Comparison of ENCODE assay signal across 10 cellular contexts in the genomic region with DNA sequence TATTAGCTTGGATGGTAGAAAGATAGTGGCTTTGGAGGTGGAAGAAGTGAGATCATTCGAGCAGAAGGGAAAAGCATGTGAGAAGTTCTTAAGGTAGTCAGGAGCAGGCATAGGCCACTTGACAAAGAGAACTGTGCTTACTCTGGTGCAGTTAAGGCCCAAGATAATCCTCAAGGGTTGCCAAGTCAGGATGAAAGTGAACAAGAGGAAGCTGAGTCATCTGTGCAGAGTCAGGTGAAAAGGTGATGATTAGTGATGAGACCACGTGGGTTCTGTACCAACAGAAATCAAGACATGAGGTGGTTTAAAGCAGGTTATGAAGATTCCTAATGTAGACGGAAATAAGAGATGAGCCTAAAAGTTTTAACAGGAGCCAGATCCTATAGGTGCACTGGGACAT.
DNase-seq lines count a peak whose midpoint lies in the region; ATAC-seq and TF ChIP-seq lines count a peak whose summit lies in the region.
"Had no signal": no experiment of that assay in that cellular context is flagged by ENCODE, and none has a peak within 500 bp of the region (broad histone marks: within the 10 kb centered on the region; RNA-seq: fewer than 3 reads in every experiment).

No MANE protein-coding gene starts in this region.

- DNase-seq in activated naive CD4-positive, alpha-beta T cell treated with anti-CD3 and anti-CD28 coated beads, Interleukin-2, amount 50 U/mL, for 72 hours (ENCODE audit: low spot score in 2 of 2), result no peak
- no peak for DNase-seq in activated naive CD4-positive, alpha-beta T cell treated with anti-CD3 and anti-CD28 coated beads, Interleukin-2, amount 10 ng/mL, durations not matched to agents 7 days and 5 days
- DNase-seq in HCT116 (ENCODE audit: low read depth, low spot score), result peak; percentile 2
- DNase-seq in stimulated activated naive CD8-positive, alpha-beta T cell treated with anti-CD3 and anti-CD28 coated beads, Interleukin-15, amount 100 ng/mL, for 72 hours, result no peak
- no peak for DNase-seq in trophoblast cell
- no peak for DNase-seq in chondrocyte (ENCODE audit: low spot score)

- H3K14ac ChIP-seq in trophoblast cell (ENCODE audit: low read length), result no peak overlapping the region

- no peak overlapping the region for H4K12ac ChIP-seq in trophoblast cell (ENCODE audit: low read depth, low read length)

- H2BK12ac ChIP-seq in trophoblast cell (ENCODE audit: low read length), result no peak overlapping the region

- no peak overlapping the region for H2BK120ac ChIP-seq in trophoblast cell (ENCODE audit: insufficient read depth, low read length, poor library complexity)

- H3K36me3 Mint-ChIP-seq in activated naive CD4-positive, alpha-beta T cell treated with anti-CD3 and anti-CD28 coated beads, Interleukin-2, amount 50 U/mL, for 72 hours, result no peaks in the 10 kb centered on the region
- H3K36me3 Mint-ChIP-seq in activated naive CD4-positive, alpha-beta T cell treated with anti-CD3 and anti-CD28 coated beads, Interleukin-2, amount 10 ng/mL, durations not matched to agents 7 days and 5 days, result no peaks in the 10 kb centered on the region
- no peaks in the 10 kb centered on the region for H3K36me3 Mint-ChIP-seq in chondrocyte (ENCODE audit: low read depth)
- H3K36me3 Mint-ChIP-seq: neural progenitor cell had no signal

- BruUV-seq in HCT116 (replicated peaks; lab: Mats Ljungman, UMichigan), result no TSS peak

- no peak overlapping the region for H3K4me3 ChIP-seq in HCT116 (replicated peaks in 1 of 2; ENCODE audit: low read depth in 1 of 2, low read length in 2 of 2)
- H3K4me3 ChIP-seq in trophoblast cell (ENCODE audit: low read depth, low read length), result no peak overlapping the region
- H3K4me3 ChIP-seq: coronary artery, neural progenitor cell had no signal

- H3K4me1 ChIP-seq in HCT116 (ENCODE audit: control insufficient read depth in 1 of 2, insufficient read depth in 2 of 2, low read length in 2 of 2) (peaks cover 3 to 9% of the 10 kb centered on the region in 2 experiments; a peak in 2 of 4 replicates), trophoblast cell (ENCODE audit: control insufficient read depth in 1 of 2, insufficient read depth in 2 of 2, low read length in 2 of 2) (no peaks in the 10 kb centered on the region)
- H3K4me1 ChIP-seq: neural progenitor cell had no signal

- H3K23ac ChIP-seq in trophoblast cell (ENCODE audit: low read length), result no peak overlapping the region

- no peak for TF ChIP-seq RAD21 in HCT116 (IDR thresholded peaks at IDR 0.05; ENCODE audit: low read depth)

- H3K9me2 ChIP-seq in HCT116 (ENCODE audit: insufficient read depth), result no peaks in the 10 kb centered on the region

- H2AK5ac ChIP-seq in trophoblast cell (ENCODE audit: low read length), result no peak overlapping the region

- no peaks in the 10 kb centered on the region for H4K20me1 ChIP-seq in HCT116 (ENCODE audit: insufficient read depth)

- no peak overlapping the region for H3K27ac ChIP-seq in HCT116 (ENCODE audit: low read depth, low read length)
- no peak overlapping the region for H3K27ac ChIP-seq in trophoblast cell (ENCODE audit: low read depth, low read length)
- H3K27ac ChIP-seq: coronary artery, neural progenitor cell had no signal

- H3K4me3 Mint-ChIP-seq in activated naive CD4-positive, alpha-beta T cell treated with anti-CD3 and anti-CD28 coated beads, Interleukin-2, amount 10 ng/mL, durations not matched to agents 7 days and 5 days, result no peak overlapping the region
- no peak overlapping the region for H3K4me3 Mint-ChIP-seq in stimulated activated naive CD8-positive, alpha-beta T cell treated with anti-CD3 and anti-CD28 coated beads, Interleukin-15, amount 100 ng/mL, for 72 hours
- H3K4me3 Mint-ChIP-seq in chondrocyte (ENCODE audit: unreplicated experiment), result no peak overlapping the region
- H3K4me3 Mint-ChIP-seq: neural progenitor cell had no signal

- no peak overlapping the region for H3K18ac ChIP-seq in trophoblast cell (ENCODE audit: low read length)

- H3K9ac ChIP-seq in HCT116 (ENCODE audit: low read length), result no peak overlapping the region
- no peak overlapping the region for H3K9ac ChIP-seq in trophoblast cell (ENCODE audit: low read length)
- H3K9ac ChIP-seq: neural progenitor cell had no signal

- no peaks in the 10 kb centered on the region for H3K27me3 Mint-ChIP-seq in activated naive CD4-positive, alpha-beta T cell treated with anti-CD3 and anti-CD28 coated beads, Interleukin-2, amount 10 ng/mL, durations not matched to agents 7 days and 5 days
- H3K27me3 Mint-ChIP-seq in stimulated activated naive CD8-positive, alpha-beta T cell treated with anti-CD3 and anti-CD28 coated beads, Interleukin-15, amount 100 ng/mL, for 72 hours, result no peaks in the 10 kb centered on the region
- no peaks in the 10 kb centered on the region for H3K27me3 Mint-ChIP-seq in chondrocyte (ENCODE audit: low read depth)

- H3K4me2 ChIP-seq in HCT116 (ENCODE audit: low read length) (peak overlapping the region; percentile 39), trophoblast cell (ENCODE audit: low read length) (no peak overlapping the region)
- H3K4me2 ChIP-seq: neural progenitor cell had no signal

- no peaks in the 10 kb centered on the region for H3K4me1 Mint-ChIP-seq in activated naive CD4-positive, alpha-beta T cell treated with anti-CD3 and anti-CD28 coated beads, Interleukin-2, amount 10 ng/mL, durations not matched to agents 7 days and 5 days
- peaks cover 6% of the 10 kb centered on the region for H3K4me1 Mint-ChIP-seq in stimulated activated naive CD8-positive, alpha-beta T cell treated with anti-CD3 and anti-CD28 coated beads, Interleukin-15, amount 100 ng/mL, for 72 hours
- no peaks in the 10 kb centered on the region for H3K4me1 Mint-ChIP-seq in chondrocyte (ENCODE audit: low read depth)
- H3K4me1 Mint-ChIP-seq: neural progenitor cell had no signal

- H4K8ac ChIP-seq in trophoblast cell (ENCODE audit: low read depth, low read length), result no peak overlapping the region

- H2BK5ac ChIP-seq in trophoblast cell (ENCODE audit: low read depth, low read length, poor library complexity), result no peak overlapping the region

- H3K79me2 ChIP-seq in HCT116 (ENCODE audit: insufficient read depth, low read length) (no peaks in the 10 kb centered on the region), trophoblast cell (ENCODE audit: control insufficient read depth, insufficient read depth, low read length, poor library complexity) (no peaks in the 10 kb centered on the region)

- H2AFZ ChIP-seq in HCT116 (ENCODE audit: low read depth, low read length, poor library complexity, severe bottlenecking) (no peak overlapping the region), trophoblast cell (ENCODE audit: insufficient read depth, low read length, poor library complexity) (no peak overlapping the region)
- H2AFZ ChIP-seq: neural progenitor cell had no signal

- H3K9me3 ChIP-seq in HCT116 (ENCODE audit: control insufficient read depth in 1 of 2, insufficient read depth in 1 of 2, low read depth in 1 of 2, low read length in 2 of 2), result no peaks in the 10 kb centered on the region
- H3K9me3 ChIP-seq in trophoblast cell (ENCODE audit: insufficient read depth, low read depth, low read length), result no peaks in the 10 kb centered on the region

- no peak overlapping the region for H3K27ac Mint-ChIP-seq in activated naive CD4-positive, alpha-beta T cell treated with anti-CD3 and anti-CD28 coated beads, Interleukin-2, amount 50 U/mL, for 72 hours
- no peak overlapping the region for H3K27ac Mint-ChIP-seq in activated naive CD4-positive, alpha-beta T cell treated with anti-CD3 and anti-CD28 coated beads, Interleukin-2, amount 10 ng/mL, durations not matched to agents 7 days and 5 days
- no peak overlapping the region for H3K27ac Mint-ChIP-seq in stimulated activated naive CD8-positive, alpha-beta T cell treated with anti-CD3 and anti-CD28 coated beads, Interleukin-15, amount 100 ng/mL, for 72 hours
- H3K27ac Mint-ChIP-seq in chondrocyte (ENCODE audit: unreplicated experiment), result no peak overlapping the region
- H3K27ac Mint-ChIP-seq: neural progenitor cell had no signal

- no peaks in the 10 kb centered on the region for H3K79me1 ChIP-seq in trophoblast cell (ENCODE audit: low read length)

- POLR2A ChIA-PET in HCT116 (lab: Charles Lee), result no interaction called here

- no peak for TF ChIP-seq POLR2A in HCT116 (IDR thresholded peaks at IDR 0.05; ENCODE audit: borderline replicate concordance, extremely low read depth, insufficient read depth, insufficient read length)

- no peaks in the 10 kb centered on the region for H3K9me3 Mint-ChIP-seq in activated naive CD4-positive, alpha-beta T cell treated with anti-CD3 and anti-CD28 coated beads, Interleukin-2, amount 50 U/mL, for 72 hours
- no peaks in the 10 kb centered on the region for H3K9me3 Mint-ChIP-seq in activated naive CD4-positive, alpha-beta T cell treated with anti-CD3 and anti-CD28 coated beads, Interleukin-2, amount 10 ng/mL, durations not matched to agents 7 days and 5 days
- H3K9me3 Mint-ChIP-seq in stimulated activated naive CD8-positive, alpha-beta T cell treated with anti-CD3 and anti-CD28 coated beads, Interleukin-15, amount 100 ng/mL, for 72 hours, result no peaks in the 10 kb centered on the region
- H3K9me3 Mint-ChIP-seq in chondrocyte (ENCODE audit: low read depth), result no peaks in the 10 kb centered on the region
- H3K9me3 Mint-ChIP-seq: neural progenitor cell had no signal

- no peak overlapping the region for H4K91ac ChIP-seq in trophoblast cell (ENCODE audit: low read depth, low read length)

- CTCF ChIA-PET in activated naive CD4-positive, alpha-beta T cell treated with anti-CD3 and anti-CD28 coated beads, Interleukin-2, amount 10 ng/mL, durations not matched to agents 7 days and 5 days (lab: Charles Lee), result no interaction called here
- CTCF ChIA-PET in HCT116 (lab: Charles Lee), result no interaction called here

- RAD21 ChIA-PET in HCT116 (lab: Charles Lee; ENCODE audit: low non-redundant PET in 1 of 2, low total read pairs in 2 of 2, uncharacterized antibody in 2 of 2, unreplicated experiment in 2 of 2), result no interaction called here

- TF ChIP-seq CTCF in HCT116 (IDR thresholded peaks at IDR 0.05 in 2 of 3, conservative IDR thresholded peaks at IDR 0.05 in 1 of 3; ENCODE audit: borderline replicate concordance in 1 of 3, insufficient read depth in 1 of 3, low read depth in 2 of 3, low read length in 2 of 3) (no peak), chondrocyte (IDR thresholded peaks at IDR 0.05) (no peak)

- ATAC-seq in activated naive CD4-positive, alpha-beta T cell treated with anti-CD3 and anti-CD28 coated beads, Interleukin-2, amount 50 U/mL, for 72 hours, result peak; percentile 61 to 96
- no peak for ATAC-seq in HCT116
- peak; percentile 92 for ATAC-seq in HG03457 (IDR thresholded peaks at IDR 0.05; ENCODE audit: unreplicated experiment)
- peak; percentile 73 for ATAC-seq in stimulated activated naive CD8-positive, alpha-beta T cell treated with anti-CD3 and anti-CD28 coated beads, Interleukin-15, amount 100 ng/mL, for 72 hours
- no peak for ATAC-seq in SK-N-SH treated with all-trans-retinoic acid at 6 μM for 48 hours

- no CpG with 5 or more reads among the region's 3 CpGs for WGBS in trophoblast cell (ENCODE audit: extremely low coverage, insufficient coverage, insufficient read length)

- intact Hi-C loops in HCT116 (cut with micrococcal nuclease), result no loop called here

- H3K4ac ChIP-seq in trophoblast cell (ENCODE audit: low read depth, low read length), result no peak overlapping the region

- no peaks in the 10 kb centered on the region for H3K36me3 ChIP-seq in HCT116 (ENCODE audit: control insufficient read depth in 1 of 2, insufficient read depth in 2 of 2, low read length in 2 of 2)
- no peaks in the 10 kb centered on the region for H3K36me3 ChIP-seq in trophoblast cell (ENCODE audit: control insufficient read depth in 1 of 2, insufficient read depth in 2 of 2, low read length in 2 of 2)
- H3K36me3 ChIP-seq: neural progenitor cell had no signal

- no peaks in the 10 kb centered on the region for H3K27me3 ChIP-seq in HCT116 (ENCODE audit: insufficient read depth, low read length)
- H3K27me3 ChIP-seq in trophoblast cell (ENCODE audit: insufficient read depth, low read length), result no peaks in the 10 kb centered on the region
- H3K27me3 ChIP-seq: neural progenitor cell had no signal

Comparison
In these comparisons a context has a peak if more than half of its experiments do, and no peak if none do; other contexts are left out.
1. ATAC-seq: peak in activated naive CD4-positive, alpha-beta T cell treated with anti-CD3 and anti-CD28 coated beads, Interleukin-2, amount 50 U/mL, for 72 hours (2 of 2), HG03457 (single experiment) and stimulated activated naive CD8-positive, alpha-beta T cell treated with anti-CD3 and anti-CD28 coated beads, Interleukin-15, amount 100 ng/mL, for 72 hours (single experiment); none in HCT116 (single experiment) and SK-N-SH treated with all-trans-retinoic acid at 6 μM for 48 hours (single experiment).